18 cellular contexts compared by ENCODE assay signal in the genomic region with DNA sequence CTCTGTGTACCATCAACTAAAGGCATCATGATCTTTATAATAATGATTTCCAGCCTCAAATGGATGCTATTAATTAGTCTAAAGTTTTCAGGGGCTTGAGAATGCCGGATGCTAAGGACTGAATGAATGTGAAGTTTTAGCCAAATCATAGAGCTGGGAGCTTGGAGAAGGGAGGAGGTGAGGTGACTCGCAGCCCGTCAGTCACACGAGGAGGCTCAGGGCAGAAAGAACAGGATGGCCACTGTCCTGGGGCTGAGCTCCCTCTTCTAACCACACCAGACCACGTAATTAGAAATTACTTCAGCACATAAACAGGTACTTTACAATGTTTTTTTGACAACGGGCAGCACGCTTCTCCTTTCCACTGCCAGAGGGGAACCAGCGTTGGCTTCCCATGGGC.
DNase-seq lines count a peak whose midpoint lies in the region; ATAC-seq, FAIRE-seq and TF ChIP-seq lines count a peak whose summit lies in the region.
"Had no signal": no experiment of that assay in that cellular context is flagged by ENCODE, and none has a peak within 500 bp of the region (broad histone marks: within the 10 kb centered on the region; RNA-seq: fewer than 3 reads in every experiment).

No MANE protein-coding gene starts in this region.

- H2BK15ac ChIP-seq in H1 (ENCODE audit: low read length): no peak overlapping the region

- no peak overlapping the region for H3K14ac ChIP-seq in H1 (ENCODE audit: insufficient read length)

- no peak for FAIRE-seq in H1 (lab: Jason Lieb, UNC)
- FAIRE-seq: G401.6, GM12891, GM19239 had no signal

- H3K4me1 ChIP-seq in SK-N-SH (ENCODE audit: control insufficient read depth in 1 of 2, insufficient read depth in 2 of 2, low read depth in 1 of 2, low read length in 1 of 2) (0 out of 4 replicates have a peak, but pooled peaks cover 0 to 5% of the 10 kb centered on the region in 2 experiments), H1 (replicated peaks in 1 of 4; ENCODE audit: control insufficient read depth in 3 of 4, insufficient read depth in 4 of 4, low read length in 3 of 4) (no peaks in the 10 kb centered on the region)
- H3K4me1 ChIP-seq: BLaER1 had no signal

- no peak overlapping the region for H2BK120ac ChIP-seq in H1 (replicated peaks; ENCODE audit: low read depth, low read length)

- no peak overlapping the region for H3K27ac Mint-ChIP-seq in activated CD4-positive, alpha-beta T cell treated with anti-CD3 and anti-CD28 coated beads, Interleukin-2, amount 10 ng/mL, durations not matched to agents 24 days and 14 days
- H3K27ac Mint-ChIP-seq: CD14-positive monocyte; CD4-positive, alpha-beta memory T cell had no signal

- ATAC-seq in HG02610 (IDR thresholded peaks at IDR 0.05; ENCODE audit: unreplicated experiment) (no peak), sciatic nerve (no peak)

- H4K5ac ChIP-seq in H1 (ENCODE audit: insufficient read length, low read depth, low read length): no peak overlapping the region

- no peak for TF ChIP-seq POLR2A in H1 (IDR thresholded peaks at IDR 0.05; ENCODE audit: control extremely low read depth in 1 of 2, low read depth in 2 of 2, low read length in 2 of 2)

- no peak overlapping the region for H2BK12ac ChIP-seq in H1 (ENCODE audit: low read depth, low read length)

- POLR2A ChIA-PET in SK-N-SH (lab: Yijun Ruan, JAX) (no interaction called here), H1 (lab: Charles Lee; ENCODE audit: partially characterized antibody) (no interaction called here)

- H3K27me3 ChIP-seq in SK-N-SH (ENCODE audit: insufficient read depth): no peaks in the 10 kb centered on the region
- H3K27me3 ChIP-seq in H1 (replicated peaks in 1 of 4; ENCODE audit: control insufficient read depth in 3 of 4, extremely low read depth in 1 of 4, insufficient read depth in 3 of 4, low read length in 3 of 4): no peaks in the 10 kb centered on the region
- H3K27me3 ChIP-seq: BLaER1 had no signal

- peak overlapping the region in 1 of 2 experiments; percentile 49; a peak in 2 of 4 replicates for H3K27ac ChIP-seq in SK-N-SH (ENCODE audit: low read depth in 2 of 2, low read length in 1 of 2)
- H3K27ac ChIP-seq in H1 (ENCODE audit: low read depth, low read length): no peak overlapping the region
- H3K27ac ChIP-seq: BLaER1 had no signal

- H3K9me3 ChIP-seq in SK-N-SH (no peaks in the 10 kb centered on the region), H1 (ENCODE audit: insufficient read depth in 2 of 2, low read depth in 1 of 2, low read length in 1 of 2) (no peaks in the 10 kb centered on the region)
- H3K9me3 ChIP-seq: BLaER1 had no signal

- no peaks in the 10 kb centered on the region for H4K20me1 ChIP-seq in SK-N-SH (ENCODE audit: insufficient read depth)
- no peaks in the 10 kb centered on the region for H4K20me1 ChIP-seq in H1 (replicated peaks in 1 of 2; ENCODE audit: control insufficient read depth in 1 of 2, insufficient read depth in 2 of 2, low read length in 2 of 2)
- H4K20me1 ChIP-seq: BLaER1 had no signal

- H3K23me2 ChIP-seq in H1 (ENCODE audit: low read depth, low read length): no peaks in the 10 kb centered on the region

- no peak overlapping the region for H3K56ac ChIP-seq in H1 (replicated peaks; ENCODE audit: insufficient read length, low read depth, low read length)

- TF ChIP-seq EP300 in SK-N-SH (IDR thresholded peaks at IDR 0.05; ENCODE audit: borderline replicate concordance in 1 of 2, low read depth in 1 of 2, low read length in 1 of 2) (no peak), H1 (IDR thresholded peaks at IDR 0.05; ENCODE audit: borderline replicate concordance in 1 of 2, low read depth in 2 of 2, low read length in 2 of 2) (no peak)

- no peak overlapping the region for H2BK20ac ChIP-seq in H1 (ENCODE audit: low read length)

- peaks cover 5% of the 10 kb centered on the region for H3K9me3 Mint-ChIP-seq in activated CD4-positive, alpha-beta T cell treated with anti-CD3 and anti-CD28 coated beads, Interleukin-2, amount 10 ng/mL, durations not matched to agents 24 days and 14 days

- H2BK5ac ChIP-seq in H1 (ENCODE audit: low read depth, low read length): no peak overlapping the region

- TF ChIP-seq CTCF in SK-N-SH (IDR thresholded peaks at IDR 0.05) (no peak), H1 (IDR thresholded peaks at IDR 0.05; ENCODE audit: control extremely low read depth in 1 of 3, insufficient read depth in 1 of 3, low read depth in 1 of 3, low read length in 3 of 3) (no peak)

- 0 out of 2 replicates have a peak overlapping the region, but pooled peaks have one; percentile 27 for H3K4me2 ChIP-seq in SK-N-SH
- no peak overlapping the region for H3K4me2 ChIP-seq in H1 (ENCODE audit: insufficient read depth in 1 of 2, low read depth in 2 of 2, low read length in 2 of 2)
- H3K4me2 ChIP-seq: BLaER1 had no signal

- DNase-seq in EL (peak; percentile 17), HT1080 (ENCODE audit: low read depth) (peak; percentile 45), SK-N-SH (no peak), H1 (ENCODE audit: low read depth in 1 of 2, low spot score in 2 of 2) (no peak), sciatic nerve (ENCODE audit: low spot score) (no peak)
- DNase-seq in activated CD4-positive, alpha-beta T cell treated with anti-CD3 and anti-CD28 coated beads, Interleukin-2, amount 10 ng/mL, durations not matched to agents 24 days and 14 days: no peak
- no peak for DNase-seq in activated CD4-positive, alpha-beta T cell treated with anti-CD3 and anti-CD28 coated beads for 4 hours
- DNase-seq: 8988T; CD4-positive, alpha-beta memory T cell; DMS153; DMS79; H7 had no signal

- H3K9ac ChIP-seq in SK-N-SH: 0 out of 2 replicates have a peak overlapping the region, but pooled peaks have one; percentile 16
- H3K9ac ChIP-seq in H1 (replicated peaks in 1 of 4; ENCODE audit: extremely low read depth in 1 of 4, low read depth in 3 of 4, low read length in 3 of 4): no peak overlapping the region
- H3K9ac ChIP-seq: BLaER1 had no signal

- no peak overlapping the region for H3K4me3 ChIP-seq in SK-N-SH (ENCODE audit: low read depth in 2 of 2, low read length in 1 of 2)
- no peak overlapping the region for H3K4me3 ChIP-seq in H1 (ENCODE audit: extremely low read depth in 1 of 4, insufficient read depth in 2 of 4, low read depth in 3 of 4, low read length in 4 of 4)
- H3K4me3 ChIP-seq: BLaER1 had no signal

- TF ChIP-seq RAD21 in SK-N-SH (IDR thresholded peaks at IDR 0.05; ENCODE audit: low read length): no peak
- TF ChIP-seq RAD21 in H1 (IDR thresholded peaks at IDR 0.05 in 1 of 2, conservative IDR thresholded peaks at IDR 0.05 in 1 of 2; ENCODE audit: low read depth in 2 of 2, low read length in 2 of 2): no peak

- H3K27me3 Mint-ChIP-seq in activated CD4-positive, alpha-beta T cell treated with anti-CD3 and anti-CD28 coated beads, Interleukin-2, amount 10 ng/mL, durations not matched to agents 24 days and 14 days: no peaks in the 10 kb centered on the region
- H3K27me3 Mint-ChIP-seq: CD4-positive, alpha-beta memory T cell had no signal

- H3K79me2 ChIP-seq in SK-N-SH (ENCODE audit: insufficient read depth) (peaks cover 10% of the 10 kb centered on the region), H1 (ENCODE audit: control insufficient read depth in 1 of 2, insufficient read depth in 2 of 2, low read length in 2 of 2) (no peaks in the 10 kb centered on the region)

- no peaks in the 10 kb centered on the region for H3K36me3 Mint-ChIP-seq in activated CD4-positive, alpha-beta T cell treated with anti-CD3 and anti-CD28 coated beads, Interleukin-2, amount 10 ng/mL, durations not matched to agents 24 days and 14 days (ENCODE audit: low read depth)
- H3K36me3 Mint-ChIP-seq: CD14-positive monocyte; CD4-positive, alpha-beta memory T cell had no signal

- intact Hi-C loops in activated CD4-positive, alpha-beta T cell treated with anti-CD3 and anti-CD28 coated beads, Interleukin-2, amount 10 ng/mL, durations not matched to agents 24 days and 14 days (cut with micrococcal nuclease): no loop called here
- intact Hi-C loops in sciatic nerve (cut with DNase I): loop anchor here (2.0 kb wide), 1 partner anchor 29 kb away; no protein-coding TSS in a partner anchor

- no peaks in the 10 kb centered on the region for H3K4me1 Mint-ChIP-seq in activated CD4-positive, alpha-beta T cell treated with anti-CD3 and anti-CD28 coated beads, Interleukin-2, amount 10 ng/mL, durations not matched to agents 24 days and 14 days
- H3K4me1 Mint-ChIP-seq: CD14-positive monocyte; CD4-positive, alpha-beta memory T cell had no signal

- H3K23ac ChIP-seq in H1 (ENCODE audit: insufficient read length): no peak overlapping the region

- no peaks in the 10 kb centered on the region for H3K9me2 ChIP-seq in SK-N-SH

- peaks cover 16% of the 10 kb centered on the region for H3F3A ChIP-seq in SK-N-SH (replicated peaks; ENCODE audit: insufficient read depth)

- no peak overlapping the region for H2AK5ac ChIP-seq in H1 (ENCODE audit: low read depth, low read length)

- peak overlapping the region; percentile 53; the same call in 1 of the 2 replicates for H2AFZ ChIP-seq in SK-N-SH (ENCODE audit: low read depth)
- peak overlapping the region; percentile 78 for H2AFZ ChIP-seq in H1 (ENCODE audit: low read length)

- CTCF ChIA-PET in SK-N-SH (lab: Yijun Ruan, JAX) (interaction anchor here (1.6 kb wide), 1 partner anchor 14 kb away, joined by 3 read pairs; no protein-coding TSS in a partner anchor), H1 (lab: Charles Lee; ENCODE audit: partially characterized antibody) (interaction anchor here (1.1 to 1.5 kb wide), 2 partner anchors 17 to 233 kb away, joined by 3 to 6 read pairs; no protein-coding TSS in a partner anchor)

- H3K18ac ChIP-seq in H1 (ENCODE audit: extremely low read depth, low read length): no peak overlapping the region

- H3K4me3 Mint-ChIP-seq in activated CD4-positive, alpha-beta T cell treated with anti-CD3 and anti-CD28 coated beads, Interleukin-2, amount 10 ng/mL, durations not matched to agents 24 days and 14 days: no peak overlapping the region
- H3K4me3 Mint-ChIP-seq: CD14-positive monocyte; CD4-positive, alpha-beta memory T cell had no signal

- no peak overlapping the region for H4K91ac ChIP-seq in H1 (replicated peaks; ENCODE audit: insufficient read length, low read length)

- no peak overlapping the region for H4K8ac ChIP-seq in H1 (ENCODE audit: extremely low read depth, insufficient read depth, low read length)

- 43% methylated on average over 8 of the region's 8 CpGs for WGBS in SK-N-SH (ENCODE audit: low lambda C conversion rate)
- WGBS in H1 (ENCODE audit: extremely low coverage in 1 of 2, insufficient coverage in 1 of 2, insufficient read length in 1 of 2, insufficient replicate concordance in 2 of 2, low coverage in 1 of 2, low lambda C conversion rate in 2 of 2, missing lambda C conversion rate in 1 of 2), 2 experiments: 93% methylated on average over 8 of the region's 8 CpGs; no CpG with 5 or more reads in 1 of the 2 experiments

- peaks cover 0 to 11% of the 10 kb centered on the region in 2 experiments for H3K36me3 ChIP-seq in SK-N-SH (replicated peaks in 1 of 2; ENCODE audit: control insufficient read depth in 1 of 2, insufficient read depth in 2 of 2, low read length in 1 of 2)
- H3K36me3 ChIP-seq in H1 (ENCODE audit: control insufficient read depth in 2 of 4, insufficient read depth in 4 of 4, low read length in 3 of 4): no peaks in the 10 kb centered on the region
- H3K36me3 ChIP-seq: BLaER1 had no signal

- no peak overlapping the region for H3K4ac ChIP-seq in H1 (replicated peaks; ENCODE audit: insufficient read length, low read depth, low read length)

- H3K79me1 ChIP-seq in H1 (ENCODE audit: low read depth, low read length): no peaks in the 10 kb centered on the region

TF ChIP-seq in H1, 55 proteins besides CTCF, POLR2A, EP300 and RAD21 (continues in another document):
- TF ChIP-seq YY1 (IDR thresholded peaks at IDR 0.05; ENCODE audit: low read depth, low read length): no peak

Comparison
In these comparisons a context has a peak if more than half of its experiments do, and no peak if none do; other contexts are left out.
1. DNase-seq: peak in EL (single experiment) and HT1080 (single experiment); none in SK-N-SH (single experiment), H1 (0 of 2), activated CD4-positive, alpha-beta T cell treated with anti-CD3 and anti-CD28 coated beads, Interleukin-2, amount 10 ng/mL, durations not matched to agents 24 days and 14 days (single experiment), activated CD4-positive, alpha-beta T cell treated with anti-CD3 and anti-CD28 coated beads for 4 hours (0 of 2) and sciatic nerve (single experiment).